In genomic region chr7:27215356-27215755, GRCh38 we compare ENCODE assay signal across 21 cellular contexts. TPM values are rescaled to one million over a fixed set of nuclear protein-coding genes. Genes with fewer than 3 reads are reported as not detected.
DNase-seq lines count a peak whose midpoint lies in the region; ATAC-seq and TF ChIP-seq lines count a peak whose summit lies in the region.
"Had no signal": no experiment of that assay in that cellular context is flagged by ENCODE, and none has a peak within 500 bp of the region (broad histone marks: within the 10 kb centered on the region; RNA-seq: fewer than 3 reads in every experiment).

No MANE protein-coding gene starts in this region.

- H3K79me2 ChIP-seq in GM23338 (replicated peaks; ENCODE audit: insufficient read depth): no peaks in the 10 kb centered on the region
- H3K79me2 ChIP-seq in hepatocyte: no peaks in the 10 kb centered on the region

- H3K9me2 ChIP-seq in GM23338 (ENCODE audit: insufficient read depth) (no peaks in the 10 kb centered on the region), hepatocyte (replicated peaks; ENCODE audit: insufficient read depth) (no peaks in the 10 kb centered on the region)

- peaks cover 34% of the 10 kb centered on the region for H3F3A ChIP-seq in GM23338 (replicated peaks; ENCODE audit: low read depth)

- H3K27ac ChIP-seq in GM23338 (ENCODE audit: low read depth): no peak overlapping the region
- no peak overlapping the region for H3K27ac ChIP-seq in endodermal cell (ENCODE audit: low read depth, low read length)
- peak overlapping the region; percentile 82 for H3K27ac ChIP-seq in hepatocyte

- peaks cover 29% of the 10 kb centered on the region for H3K4me1 Mint-ChIP-seq in GM23338
- peaks cover 6% of the 10 kb centered on the region for H3K4me1 Mint-ChIP-seq in endodermal cell

- TF ChIP-seq CTCF in GM23338 (conservative IDR thresholded peaks at IDR 0.05; ENCODE audit: low read depth in 2 of 2) (no peak), endodermal cell (conservative IDR thresholded peaks at IDR 0.05) (no peak), hepatocyte (IDR thresholded peaks at IDR 0.05; ENCODE audit: poor library complexity) (no peak)

- H3K27me3 ChIP-seq in GM23338 (ENCODE audit: insufficient read depth) (peaks cover 100% of the 10 kb centered on the region), endodermal cell (ENCODE audit: control insufficient read depth, insufficient read depth, low read length, poor library complexity, severe bottlenecking) (peaks cover 98% of the 10 kb centered on the region), hepatocyte (peaks cover 86% of the 10 kb centered on the region)

- H3K4me1 ChIP-seq in GM23338 (ENCODE audit: insufficient read depth) (peaks cover 58% of the 10 kb centered on the region), endodermal cell (ENCODE audit: control insufficient read depth, insufficient read depth, low read length) (no peaks in the 10 kb centered on the region), hepatocyte (ENCODE audit: insufficient read depth) (peaks cover 42% of the 10 kb centered on the region)

- H3K9me3 ChIP-seq in endodermal cell (ENCODE audit: control insufficient read depth, low read length): no peaks in the 10 kb centered on the region
- no peaks in the 10 kb centered on the region for H3K9me3 ChIP-seq in hepatocyte (ENCODE audit: low read depth)

- H3K27me3 Mint-ChIP-seq in GM23338 (ENCODE audit: insufficient read depth, low read depth, poor library complexity) (peaks cover 100% of the 10 kb centered on the region), endodermal cell (ENCODE audit: insufficient read depth) (peaks cover 100% of the 10 kb centered on the region)

- H3K9ac ChIP-seq in endodermal cell (ENCODE audit: extremely low read depth, low read length, poor library complexity, severe bottlenecking): no peak overlapping the region

- 0 out of 2 replicates have a peak overlapping the region, but pooled peaks have one; percentile 64 for H3K4me2 ChIP-seq in GM23338
- no peak overlapping the region for H3K4me2 ChIP-seq in hepatocyte

- H3K36me3 ChIP-seq in GM23338 (ENCODE audit: insufficient read depth): no peaks in the 10 kb centered on the region
- H3K36me3 ChIP-seq in endodermal cell (ENCODE audit: control insufficient read depth, insufficient read depth, low read length): no peaks in the 10 kb centered on the region
- no peaks in the 10 kb centered on the region for H3K36me3 ChIP-seq in hepatocyte (replicated peaks; ENCODE audit: insufficient read depth, low read depth)

- no peak for ATAC-seq in GM23338

- H3K9me3 Mint-ChIP-seq in GM23338 (no peaks in the 10 kb centered on the region; the same call in 2 of the 3 replicates), endodermal cell (no peaks in the 10 kb centered on the region)
- H3K9me3 Mint-ChIP-seq: CD4-positive, alpha-beta memory T cell had no signal

- H4K20me1 ChIP-seq in GM23338 (replicated peaks; ENCODE audit: insufficient read depth) (peaks cover 44% of the 10 kb centered on the region), hepatocyte (ENCODE audit: insufficient read depth, poor library complexity, severe bottlenecking) (no peaks in the 10 kb centered on the region)

- no peak overlapping the region for H3K4me3 ChIP-seq in GM23338
- no peak overlapping the region for H3K4me3 ChIP-seq in endodermal cell (ENCODE audit: low read length)
- H3K4me3 ChIP-seq in hepatocyte: no peak overlapping the region

- H3K27ac Mint-ChIP-seq in GM23338 (no peak overlapping the region), endodermal cell (no peak overlapping the region)
- H3K27ac Mint-ChIP-seq: CD4-positive, alpha-beta memory T cell had no signal

- H3K4me3 Mint-ChIP-seq in GM23338 (no peak overlapping the region), endodermal cell (no peak overlapping the region)
- H3K4me3 Mint-ChIP-seq: CD4-positive, alpha-beta memory T cell had no signal

- H3K36me3 Mint-ChIP-seq in GM23338 (ENCODE audit: low read depth): no peaks in the 10 kb centered on the region
- no peaks in the 10 kb centered on the region for H3K36me3 Mint-ChIP-seq in endodermal cell (ENCODE audit: low read depth)
- H3K36me3 Mint-ChIP-seq: CD4-positive, alpha-beta memory T cell had no signal

- H2AFZ ChIP-seq in GM23338 (no peak overlapping the region), hepatocyte (no peak overlapping the region)

- no peak for DNase-seq in GM23338 (ENCODE audit: low spot score)
- DNase-seq in endodermal cell: peak; percentile 41
- DNase-seq in hepatocyte (ENCODE audit: low spot score): no peak
- DNase-seq in cerebellum (ENCODE audit: low spot score): no peak
- no peak for DNase-seq in activated gamma-delta T cell (lab: John Stamatoyannopoulos, UW)
- DNase-seq in UCSD-AML1 (lab: John Stamatoyannopoulos, UW; ENCODE audit: unreplicated experiment): no peak
- DNase-seq: C1 segment of cervical spinal cord; Calu3; CD4-positive, alpha-beta memory T cell; COR-L47; DMS53; DMS79 treated with DMSO at 0.1 percent for 48 hours; GF-D8; HCEC 1CT had no signal

- WGBS in endodermal cell (ENCODE audit: insufficient coverage in 1 of 2, insufficient read length in 1 of 2), 2 experiments: 91% methylated on average over 2 of the region's 2 CpGs; no CpG with 5 or more reads in 1 of the 2 experiments
- 70% methylated on average over 2 of the region's 2 CpGs for WGBS in hepatocyte (ENCODE audit: low lambda C conversion rate, missing lambda C conversion rate)

TF ChIP-seq in GM23338, 12 proteins besides CTCF, POLR2A, EP300 and RAD21 (continues in another document):
- TF ChIP-seq ZNF114 (CRISPR knock-in tag; IDR thresholded peaks at IDR 0.05) (no peak), REST (IDR thresholded peaks at IDR 0.05; ENCODE audit: unreplicated experiment) (no peak), JUNB (IDR thresholded peaks at IDR 0.05; ENCODE audit: unreplicated experiment) (no peak), EZH2phosphoT487 (IDR thresholded peaks at IDR 0.05; ENCODE audit: unreplicated experiment) (no peak), STAT1 (IDR thresholded peaks at IDR 0.05; ENCODE audit: unreplicated experiment) (no peak), CREB1 (CRISPR knock-in tag; IDR thresholded peaks at IDR 0.05; ENCODE audit: low read depth) (no peak), ZNF331 (CRISPR knock-in tag; IDR thresholded peaks at IDR 0.05; ENCODE audit: low read depth) (no peak)

RNA-seq across cellular contexts. Expression of gene HOXA13, which starts 15.5 kb away (rescaled TPM):
- not detected in 2 replicates for total RNA-seq in GM23338 (2014; rRNA removed; shearing (Covaris generic))
- polyA plus RNA-seq in GM23338 (2016; fragmentation: Nextera tagmentation; extraction: Ambion mirVana) (not detected in 2 replicates), hepatocyte (6.1 and 6.2 TPM in 2 replicates)
- total RNA-seq in endodermal cell (not detected), hepatocyte (13.0 and 14.2 TPM in 2 replicates), cerebellum (not detected)
- 0.53 TPM for polyA plus RNA-seq in endodermal cell (2013, experiment 1 of 2)
- polyA plus RNA-seq in endodermal cell (2013, experiment 2 of 2): 0.29 TPM
- total RNA-seq: A673; CD4-positive, alpha-beta memory T cell; G401; H1; H7 had no signal
- polyA plus RNA-seq: CD4-positive, alpha-beta memory T cell; H1 had no signal

RNA-seq across cellular contexts. Expression of gene EVX1, which starts 27.2 kb away (rescaled TPM):
- not detected in 2 replicates for total RNA-seq in GM23338 (2014; rRNA removed; shearing (Covaris generic))
- polyA plus RNA-seq in GM23338 (2016; fragmentation: Nextera tagmentation; extraction: Ambion mirVana) (not detected in 2 replicates), hepatocyte (0.95 and 1.9 TPM in 2 replicates)
- total RNA-seq in endodermal cell (10 to 100 TPM in 1 of 2 donors, 1 to 10 TPM in 1; 4.9 to 10.7 TPM), hepatocyte (1.1 and 1.6 TPM in 2 replicates), cerebellum (not detected)
- 1.7 TPM for polyA plus RNA-seq in endodermal cell (2013, experiment 1 of 2)
- polyA plus RNA-seq in endodermal cell (2013, experiment 2 of 2): 1.3 TPM
- total RNA-seq: A172; A673; Calu3; CD4-positive, alpha-beta memory T cell; Daoy; G401; H1; H7 had no signal
- polyA plus RNA-seq: BJ; CD4-positive, alpha-beta memory T cell; H1 had no signal

RNA-seq across cellular contexts. Expression of gene HOXA11, which starts 30.3 kb away (rescaled TPM):
- total RNA-seq in GM23338 (2014; rRNA removed; shearing (Covaris generic)): not detected in 2 replicates
- polyA plus RNA-seq in GM23338 (2016; fragmentation: Nextera tagmentation; extraction: Ambion mirVana) (not detected in 2 replicates), hepatocyte (5.4 and 7.6 TPM in 2 replicates)
- total RNA-seq in endodermal cell (not detected), hepatocyte (6.4 and 9.6 TPM in 2 replicates), cerebellum (not detected)
- 1.8 TPM for polyA plus RNA-seq in endodermal cell (2013, experiment 1 of 2)
- 1.4 TPM for polyA plus RNA-seq in endodermal cell (2013, experiment 2 of 2)
- total RNA-seq: A673; CD4-positive, alpha-beta memory T cell; H1; H7 had no signal
- polyA plus RNA-seq: CD4-positive, alpha-beta memory T cell; H1 had no signal

RNA-seq across cellular contexts. Expression of gene HOXA10, which starts 41.2 kb away (rescaled TPM):
- not detected in 2 replicates for total RNA-seq in GM23338 (2014; rRNA removed; shearing (Covaris generic))
- polyA plus RNA-seq in GM23338 (2016; fragmentation: Nextera tagmentation; extraction: Ambion mirVana) (not detected in 2 replicates), hepatocyte (7.7 and 8.1 TPM in 2 replicates)
- total RNA-seq in endodermal cell (not detected), hepatocyte (9.9 and 15.1 TPM in 2 replicates), cerebellum (not detected)
- 12.7 TPM for polyA plus RNA-seq in endodermal cell (2013, experiment 1 of 2)
- 8.0 TPM for polyA plus RNA-seq in endodermal cell (2013, experiment 2 of 2)
- total RNA-seq: A673; CD4-positive, alpha-beta memory T cell; H1; H7 had no signal
- polyA plus RNA-seq: CD4-positive, alpha-beta memory T cell; H1 had no signal

RNA-seq across cellular contexts. Expression of gene HOXA9, which starts 50.0 kb away (rescaled TPM):
- not detected in 2 replicates for total RNA-seq in GM23338 (2014; rRNA removed; shearing (Covaris generic))
- polyA plus RNA-seq in GM23338 (2016; fragmentation: Nextera tagmentation; extraction: Ambion mirVana) (not detected in 2 replicates), hepatocyte (3.5 and 4.4 TPM in 2 replicates)
- total RNA-seq in endodermal cell (not detected), hepatocyte (3.6 and 5.9 TPM in 2 replicates), cerebellum (not detected)
- 23.9 TPM for polyA plus RNA-seq in endodermal cell (2013, experiment 1 of 2)
- polyA plus RNA-seq in endodermal cell (2013, experiment 2 of 2): 14.3 TPM
- total RNA-seq: A673; CD4-positive, alpha-beta memory T cell; H1; H7 had no signal
- polyA plus RNA-seq: CD4-positive, alpha-beta memory T cell; H1 had no signal

Comparison
In these comparisons a context has a peak if more than half of its experiments do, and no peak if none do; other contexts are left out.
1. RNA of gene HOXA13, which starts 15.5 kb away (total RNA-seq): 13.0 to 14.2 TPM in hepatocyte; not detected in GM23338, not detected in endodermal cell and not detected in cerebellum (single experiment); every median in the first group is over 10 times any median in the second.